Comparison of ENCODE assay signal across 25 cellular contexts in genomic region chr4:11495818-11496217, GRCh38.
"Had no signal": no experiment of that assay in that cellular context is flagged by ENCODE, and none has a peak within 500 bp of the region (broad histone marks: within the 10 kb centered on the region; RNA-seq: fewer than 3 reads in every experiment).

No MANE protein-coding gene starts in this region.

- H3K9me3 Mint-ChIP-seq: activated CD4-positive, alpha-beta memory T cell treated with anti-CD3 and anti-CD28 coated beads, Interleukin-2, amount 10 ng/mL, durations not matched to agents 7 days and 5 days; activated naive CD8-positive, alpha-beta T cell treated with anti-CD3 and anti-CD28 coated beads, Interleukin-2, amount 50 U/mL, for 24 hours had no signal

- H3K27ac Mint-ChIP-seq: activated CD4-positive, alpha-beta memory T cell treated with anti-CD3 and anti-CD28 coated beads, Interleukin-2, amount 10 ng/mL, durations not matched to agents 7 days and 5 days; activated CD4-positive, alpha-beta T cell treated with anti-CD3 and anti-CD28 coated beads, Interleukin-2, amount 10 ng/mL, durations not matched to agents 24 days and 14 days; activated CD8-positive, alpha-beta memory T cell treated with anti-CD3 and anti-CD28 coated beads, Interleukin-2, amount 10 ng/mL, durations not matched to agents 7 days and 5 days; activated naive CD8-positive, alpha-beta T cell treated with anti-CD3 and anti-CD28 coated beads, Interleukin-2, amount 50 U/mL, for 24 hours; nephron progenitor cell; T-helper 2 cell treated with Interferon-gamma antibody and Interleukin-4, amounts not matched to agents 5 μg/mL and 100 μg/mL, for 36 hours had no signal

- H3K27me3 Mint-ChIP-seq: activated CD4-positive, alpha-beta memory T cell treated with anti-CD3 and anti-CD28 coated beads, Interleukin-2, amount 10 ng/mL, durations not matched to agents 7 days and 5 days; stimulated activated naive CD8-positive, alpha-beta T cell treated with anti-CD3 and anti-CD28 coated beads, Interleukin-15, Interleukin-2, amounts not matched to agents 100 ng/mL and 50 ng/mL, for 24 hours had no signal

- DNase-seq: activated CD4-positive, alpha-beta memory T cell treated with anti-CD3 and anti-CD28 coated beads, Interleukin-2, amount 10 ng/mL, durations not matched to agents 7 days and 5 days; activated CD4-positive, alpha-beta T cell treated with anti-CD3 and anti-CD28 coated beads, Interleukin-2, amount 10 ng/mL, durations not matched to agents 24 days and 14 days; activated CD8-positive, alpha-beta memory T cell treated with anti-CD3 and anti-CD28 coated beads, Interleukin-2, amount 10 ng/mL, durations not matched to agents 7 days and 5 days; activated effector memory CD4-positive, alpha-beta T cell treated with anti-CD3 and anti-CD28 coated beads, Interleukin-2, amount 50 U/mL, for 16 hours; activated naive CD4-positive, alpha-beta T cell treated with anti-CD3 and anti-CD28 coated beads, Interleukin-2, amount 50 U/mL, for 16 hours; activated naive CD8-positive, alpha-beta T cell treated with anti-CD3 and anti-CD28 coated beads, Interleukin-2, amount 50 U/mL, for 24 hours; activated T-cell treated with anti-CD3 and anti-CD28 coated beads for 4 hours; body of pancreas; effector memory CD4-positive, alpha-beta T cell; gastrocnemius medialis; head of caudate nucleus; hypothalamus; mesenchymal stem cell; mucosa of descending colon; nephron progenitor cell; pancreas; psoas muscle; stimulated activated CD4-positive, alpha-beta T cell treated with anti-CD3 and anti-CD28 coated beads, Interleukin-4, amount 100 ng/mL, for 4 hours; substantia nigra; thyroid gland had no signal

- H3K4me3 ChIP-seq: body of pancreas, gastrocnemius medialis, mucosa of descending colon, pancreas, psoas muscle, right atrium auricular region, thyroid gland had no signal

- H3K36me3 Mint-ChIP-seq: activated CD8-positive, alpha-beta memory T cell treated with anti-CD3 and anti-CD28 coated beads, Interleukin-2, amount 10 ng/mL, durations not matched to agents 7 days and 5 days had no signal

- H3K27ac ChIP-seq: body of pancreas, gastrocnemius medialis, pancreas, psoas muscle, right atrium auricular region, thyroid gland, VCaP had no signal

- FAIRE-seq: pancreas, urothelium cell line had no signal

- H3K4me1 ChIP-seq: body of pancreas, gastrocnemius medialis, pancreas, psoas muscle, right atrium auricular region, thyroid gland had no signal

- ATAC-seq: activated CD8-positive, alpha-beta memory T cell treated with anti-CD3 and anti-CD28 coated beads, Interleukin-2, amount 10 ng/mL, durations not matched to agents 7 days and 5 days; activated naive CD8-positive, alpha-beta T cell treated with anti-CD3 and anti-CD28 coated beads, Interleukin-2, amount 50 U/mL, for 24 hours; body of pancreas; gastrocnemius medialis; mucosa of descending colon; psoas muscle had no signal

- H3K4me1 Mint-ChIP-seq: nephron progenitor cell had no signal

- H3K4me3 Mint-ChIP-seq: activated CD4-positive, alpha-beta memory T cell treated with anti-CD3 and anti-CD28 coated beads, Interleukin-2, amount 10 ng/mL, durations not matched to agents 7 days and 5 days; activated CD4-positive, alpha-beta T cell treated with anti-CD3 and anti-CD28 coated beads, Interleukin-2, amount 10 ng/mL, durations not matched to agents 24 days and 14 days; activated CD8-positive, alpha-beta memory T cell treated with anti-CD3 and anti-CD28 coated beads, Interleukin-2, amount 10 ng/mL, durations not matched to agents 7 days and 5 days; activated naive CD8-positive, alpha-beta T cell treated with anti-CD3 and anti-CD28 coated beads, Interleukin-2, amount 50 U/mL, for 24 hours; nephron progenitor cell; stimulated activated naive CD8-positive, alpha-beta T cell treated with anti-CD3 and anti-CD28 coated beads, Interleukin-15, Interleukin-2, amounts not matched to agents 100 ng/mL and 50 ng/mL, for 24 hours; T-helper 2 cell treated with Interferon-gamma antibody and Interleukin-4, amounts not matched to agents 5 μg/mL and 100 μg/mL, for 36 hours had no signal

- H3K36me3 ChIP-seq: gastrocnemius medialis, pancreas, right atrium auricular region, thyroid gland had no signal

- H3K27me3 ChIP-seq: body of pancreas, gastrocnemius medialis, pancreas, right atrium auricular region, thyroid gland had no signal

- H3K9me3 ChIP-seq: body of pancreas, gastrocnemius medialis, mucosa of descending colon, pancreas, thyroid gland had no signal
